Comparison of ENCODE assay signal across 1 cellular context in the genomic region with DNA sequence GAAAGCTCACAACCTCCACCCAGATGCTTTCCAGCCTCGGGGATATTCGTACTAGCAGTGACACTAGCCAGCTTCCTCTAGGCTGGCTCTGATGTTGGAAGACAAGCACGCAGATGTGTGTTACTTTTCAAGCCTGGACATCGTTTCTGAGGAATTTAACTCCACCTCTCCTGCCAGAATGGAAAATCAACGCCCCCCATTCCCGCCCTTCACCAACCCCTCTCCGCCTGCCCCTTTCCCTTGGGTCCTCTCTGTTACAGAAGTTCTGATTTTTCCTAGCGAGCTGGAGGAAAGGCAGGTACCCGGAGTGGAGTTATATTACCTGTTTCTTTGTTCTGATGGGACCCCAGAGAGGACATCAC.
TF ChIP-seq lines count a peak whose summit lies in the region.

No MANE protein-coding gene starts in this region.

TF ChIP-seq in endothelial cell of umbilical vein, 7 proteins besides CTCF, POLR2A, EP300 and RAD21 (continued from another document):
- TF ChIP-seq, protein P1, sequence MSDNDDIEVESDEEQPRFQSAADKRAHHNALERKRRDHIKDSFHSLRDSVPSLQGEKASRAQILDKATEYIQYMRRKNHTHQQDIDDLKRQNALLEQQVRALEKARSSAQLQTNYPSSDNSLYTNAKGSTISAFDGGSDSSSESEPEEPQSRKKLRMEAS (IDR thresholded peaks at IDR 0.05; ENCODE audit: insufficient read depth, insufficient read length) = no peak
- TF ChIP-seq FOS (IDR thresholded peaks at IDR 0.05; ENCODE audit: borderline replicate concordance, insufficient read depth, low read length) (no peak), EZH2 (IDR thresholded peaks at IDR 0.05; ENCODE audit: borderline replicate concordance, low read depth, low read length, severe bottlenecking) (no peak)
